8 cellular contexts compared by ENCODE assay signal in genomic region chr1:32724678-32725594, GRCh38. TPM values are rescaled to one million over a fixed set of nuclear protein-coding genes. Genes with fewer than 3 reads are reported as not detected.
A peak's percentile ranks its signal among the peaks of the same experiment; 100 is the strongest.
DNase-seq lines count a peak whose midpoint lies in the region; ATAC-seq and TF ChIP-seq lines count a peak whose summit lies in the region.

No MANE protein-coding gene starts in this region.

- no peak for TF ChIP-seq CTCF in AG10803 (conservative IDR thresholded peaks at IDR 0.05; ENCODE audit: low read length)

- CTCF ChIA-PET in T-cell (lab: Charles Lee), result interaction anchor here in 1 of 2 donors (1.0 kb wide), 1 partner anchor 12 kb away, joined by 4 read pairs; no protein-coding TSS in a partner anchor

- ATAC-seq in T-cell (replicated peaks in 1 of 4) (peak in 3 of 4 experiments; percentile 31 to 49 (median 35)), esophagus mucosa (peak; percentile 91), GM21619 (IDR thresholded peaks at IDR 0.05; ENCODE audit: unreplicated experiment) (no peak)

- no peaks in the 10 kb centered on the region for H3K9me3 Mint-ChIP-seq in T-cell

- POLR2A ChIA-PET in T-cell (lab: Charles Lee), result no interaction called here

- no peak overlapping the region for H3K27ac Mint-ChIP-seq in T-cell

- H3K4me3 Mint-ChIP-seq in T-cell, result no peak overlapping the region

- intact Hi-C loops in posterior vena cava (cut with DNase I), result no loop called here

- DNase-seq in AG10803 (ENCODE audit: low read depth) (peak; percentile 96), HPDE6-E6E7 (ENCODE audit: extremely low spot score) (peak; percentile 87), T-cell (peak in 1 of 34 experiments; percentile 28), posterior vena cava (ENCODE audit: low spot score) (peak; percentile 85), cerebellum (ENCODE audit: low spot score) (no peak), NCI-H128 (lab: John Stamatoyannopoulos, UW; ENCODE audit: unreplicated experiment) (no peak)

- peaks cover 6 to 11% (median 10%) of the 10 kb centered on the region in 3 donors for H3K4me1 Mint-ChIP-seq in T-cell

- peak overlapping the region; percentile 5 for H3K4me3 ChIP-seq in AG10803 (ENCODE audit: low read length)

- H3K36me3 Mint-ChIP-seq in T-cell, result no peaks in the 10 kb centered on the region

- peaks cover 16 to 26% of the 10 kb centered on the region in 2 donors for H3K27me3 Mint-ChIP-seq in T-cell

RNA-seq across cellular contexts. Expression of gene SYNC, which starts 22.4 kb away (rescaled TPM):
- total RNA-seq in T-cell, result under 1 TPM in 1 of 5 donors, not detected in 4; 0.07 TPM
- 5.0 TPM for total RNA-seq in esophagus mucosa
- total RNA-seq in posterior vena cava, result 100 to 1,000 TPM in 1 of 2 donors, 10 to 100 TPM in 1; 57.5 to 102 TPM
- total RNA-seq in cerebellum, result 2.4 TPM

Comparison
In these comparisons a context has a peak if more than half of its experiments do, and no peak if none do; other contexts are left out.
1. DNase-seq: peak in AG10803 (single experiment), HPDE6-E6E7 (single experiment) and posterior vena cava (single experiment); none in cerebellum (single experiment) and NCI-H128 (single experiment).